In the genomic region with DNA sequence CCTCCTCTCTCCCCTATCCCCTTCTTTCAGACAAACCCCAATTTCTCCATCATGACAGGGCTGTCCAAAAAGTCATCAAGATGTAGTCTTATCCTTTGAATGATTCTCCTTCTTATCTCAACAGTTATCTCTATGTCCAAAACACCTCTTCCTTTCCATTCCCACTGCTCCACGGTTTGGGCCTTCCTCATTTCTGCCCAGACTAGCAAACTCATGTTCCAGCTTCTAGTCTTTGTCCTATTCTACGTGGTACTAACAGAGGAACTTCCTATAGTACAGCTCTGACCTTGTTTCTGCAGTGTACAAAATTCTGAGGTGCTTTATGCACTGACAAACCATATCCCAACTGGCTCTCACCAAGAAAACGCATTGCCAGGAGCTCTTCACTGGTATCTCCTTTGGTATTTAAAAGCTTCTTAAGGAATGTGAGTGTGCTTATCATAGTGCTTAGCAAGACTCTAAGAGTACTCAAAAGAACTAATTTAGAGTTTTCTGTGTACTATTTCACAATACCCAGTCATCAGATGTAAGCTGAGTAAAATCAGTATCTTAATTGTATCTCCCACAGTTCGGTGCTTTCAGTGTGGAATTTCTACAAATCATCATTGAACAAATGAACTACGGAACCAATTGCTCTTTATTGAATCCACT, we compare ENCODE assay signal across 1 cellular context.
TF ChIP-seq lines count a peak whose summit lies in the region.

No MANE protein-coding gene starts in this region.

TF ChIP-seq in IMR-90, 13 proteins besides CTCF, POLR2A, EP300 and RAD21:
- TF ChIP-seq RCOR1 (IDR thresholded peaks at IDR 0.05; ENCODE audit: insufficient replicate concordance, low read length) (no peak), NFE2L2 (IDR thresholded peaks at IDR 0.05; ENCODE audit: low read depth, low read length) (no peak), CEBPB (IDR thresholded peaks at IDR 0.05; ENCODE audit: low read depth, low read length) (peak; percentile 94)
